In genomic region chr19:43235686-43236085, GRCh38 we compare ENCODE assay signal across 9 cellular contexts. TPM values are rescaled to one million over a fixed set of nuclear protein-coding genes. Genes with fewer than 3 reads are reported as not detected.
"Had no signal": no experiment of that assay in that cellular context is flagged by ENCODE, and none has a peak within 500 bp of the region (broad histone marks: within the 10 kb centered on the region; RNA-seq: fewer than 3 reads in every experiment).

No MANE protein-coding gene starts in this region.

RNA-seq across cellular contexts. Expression of gene PSG4, which starts 30.2 kb away (rescaled TPM):
- total RNA-seq: activated CD8-positive, alpha-beta T cell treated with anti-CD3 and anti-CD28 coated beads for 36 hours; activated naive CD8-positive, alpha-beta T cell treated with anti-CD3 and anti-CD28 coated beads for 36 hours; activated T-cell treated with anti-CD3 and anti-CD28 coated beads, Interleukin-2, amount 50 U/mL, for 72 hours; activated T-helper 2 cell treated with anti-CD3 and anti-CD28 coated beads, Interferon-gamma antibody, Interleukin-2, Interleukin-4, amounts not matched to agents 10 μg/mL and 5 μg/mL and 100 μg/mL, durations not matched to agents 14 hours and 24 hours and 36 hours; chondrocyte; T-helper 1 cell treated with Interleukin-12 subunit alpha and Interleukin-12 subunit beta and Interleukin-4 antibody, amounts not matched to agents 30 ng/mL and 1 ng/mL, for 36 hours had no signal

RNA-seq across cellular contexts. Expression of gene PSG9, which starts 33.6 kb away (rescaled TPM):
- total RNA-seq: activated CD8-positive, alpha-beta T cell treated with anti-CD3 and anti-CD28 coated beads for 36 hours; activated naive CD8-positive, alpha-beta T cell treated with anti-CD3 and anti-CD28 coated beads for 36 hours; activated T-cell treated with anti-CD3 and anti-CD28 coated beads, Interleukin-2, amount 50 U/mL, for 72 hours; activated T-helper 2 cell treated with anti-CD3 and anti-CD28 coated beads, Interferon-gamma antibody, Interleukin-2, Interleukin-4, amounts not matched to agents 10 μg/mL and 5 μg/mL and 100 μg/mL, durations not matched to agents 14 hours and 24 hours and 36 hours; adrenal gland; breast epithelium; chondrocyte; LHCN-M2; T-helper 1 cell treated with Interleukin-12 subunit alpha and Interleukin-12 subunit beta and Interleukin-4 antibody, amounts not matched to agents 30 ng/mL and 1 ng/mL, for 36 hours had no signal
- polyA plus RNA-seq: adrenal gland had no signal

RNA-seq across cellular contexts. Expression of gene PSG5, which starts 49.4 kb away (rescaled TPM):
- total RNA-seq: activated CD8-positive, alpha-beta T cell treated with anti-CD3 and anti-CD28 coated beads for 36 hours; activated naive CD8-positive, alpha-beta T cell treated with anti-CD3 and anti-CD28 coated beads for 36 hours; activated T-cell treated with anti-CD3 and anti-CD28 coated beads, Interleukin-2, amount 50 U/mL, for 72 hours; activated T-helper 2 cell treated with anti-CD3 and anti-CD28 coated beads, Interferon-gamma antibody, Interleukin-2, Interleukin-4, amounts not matched to agents 10 μg/mL and 5 μg/mL and 100 μg/mL, durations not matched to agents 14 hours and 24 hours and 36 hours; adrenal gland; breast epithelium; chondrocyte; T-helper 1 cell treated with Interleukin-12 subunit alpha and Interleukin-12 subunit beta and Interleukin-4 antibody, amounts not matched to agents 30 ng/mL and 1 ng/mL, for 36 hours had no signal
- polyA plus RNA-seq: adrenal gland had no signal
